In genomic region chr7:75994388-75995051, GRCh38 we compare ENCODE assay signal across 8 cellular contexts. TPM values are rescaled to one million over a fixed set of nuclear protein-coding genes. Genes with fewer than 3 reads are reported as not detected.
A peak's percentile ranks its signal among the peaks of the same experiment; 100 is the strongest.
DNase-seq lines count a peak whose midpoint lies in the region; ATAC-seq and TF ChIP-seq lines count a peak whose summit lies in the region.

Gene TMEM120A, minus strand, starts transcription at chr7:75994595. Its CDS starts 25 bp downstream, at chr7:75994570.

- no peaks in the 10 kb centered on the region for H3K36me3 ChIP-seq in mucosa of descending colon (ENCODE audit: low read depth)

- intact Hi-C loops in mucosa of descending colon (cut with DNase I, micrococcal nuclease): no loop called here

- H3K4me1 ChIP-seq in mucosa of descending colon (ENCODE audit: low read depth): peaks cover 18% of the 10 kb centered on the region

- peak within 1 kb of the TSS; percentile 76 for H3K4me3 ChIP-seq in epithelial cell of esophagus (ENCODE audit: low read length)
- H3K4me3 ChIP-seq in mucosa of descending colon: peak within 1 kb of the TSS; percentile 74

- ATAC-seq in GM21576 (IDR thresholded peaks at IDR 0.05; ENCODE audit: unreplicated experiment): peak; percentile 96
- ATAC-seq in mucosa of descending colon: peak; percentile 97

- H3K4me3 Mint-ChIP-seq in IgD-negative memory B cell: peak within 1 kb of the TSS; percentile 72 to 90 (median 82)

- H3K4me1 Mint-ChIP-seq in IgD-negative memory B cell: peaks cover 7 to 21% (median 18%) of the 10 kb centered on the region in 3 donors

- H3K9me3 ChIP-seq in mucosa of descending colon: no peaks in the 10 kb centered on the region

- H3K27ac Mint-ChIP-seq in IgD-negative memory B cell: peak within 1 kb of the TSS in 2 of 3 donors; percentile 70 to 80

- no peaks in the 10 kb centered on the region for H3K9me3 Mint-ChIP-seq in IgD-negative memory B cell

- DNase-seq in DMS153 treated with DMSO at 0.1 percent for 48 hours (lab: John Stamatoyannopoulos, UW; ENCODE audit: unreplicated experiment) (peak; percentile 72), OCI-M1 (lab: John Stamatoyannopoulos, UW) (peak; percentile 98), activated T-cell treated with anti-CD3 and anti-CD28 coated beads for 24 hours (ENCODE audit: low read depth) (peak; percentile 93), epithelial cell of esophagus (ENCODE audit: low read depth) (peak; percentile 92), mucosa of descending colon (peak; percentile 97 to 98 (median 98))
- DNase-seq in stimulated activated CD8-positive, alpha-beta memory T cell treated with anti-CD3 and anti-CD28 coated beads, Interleukin-4, amount 100 ng/mL, for 1 hour (ENCODE audit: low read depth in 2 of 2, low spot score in 1 of 2): peak; percentile 87 to 91

- TF ChIP-seq CTCF in epithelial cell of esophagus (IDR thresholded peaks at IDR 0.05; ENCODE audit: insufficient read depth, low read depth, low read length, missing control alignments) (no peak), mucosa of descending colon (IDR thresholded peaks at IDR 0.05) (no peak)

- no peaks in the 10 kb centered on the region for H3K27me3 Mint-ChIP-seq in IgD-negative memory B cell

- H3K36me3 Mint-ChIP-seq in IgD-negative memory B cell: peaks cover 6% of the 10 kb centered on the region

RNA-seq across cellular contexts. Expression of gene TMEM120A, which starts in this region (rescaled TPM):
- 32.2 TPM for polyA plus RNA-seq in IgD-negative memory B cell
- 100 to 1,000 TPM in 1 of 3 donors, 10 to 100 TPM in 2; 75.6 to 138 (median 88.4) TPM for total RNA-seq in mucosa of descending colon

Comparison
In these comparisons a context has a peak if more than half of its experiments do, and no peak if none do; other contexts are left out.
1. Peak in every context shown above with its lines: DNase-seq, ATAC-seq and H3K4me3 ChIP-seq.